20 cellular contexts compared by ENCODE assay signal in the genomic region with DNA sequence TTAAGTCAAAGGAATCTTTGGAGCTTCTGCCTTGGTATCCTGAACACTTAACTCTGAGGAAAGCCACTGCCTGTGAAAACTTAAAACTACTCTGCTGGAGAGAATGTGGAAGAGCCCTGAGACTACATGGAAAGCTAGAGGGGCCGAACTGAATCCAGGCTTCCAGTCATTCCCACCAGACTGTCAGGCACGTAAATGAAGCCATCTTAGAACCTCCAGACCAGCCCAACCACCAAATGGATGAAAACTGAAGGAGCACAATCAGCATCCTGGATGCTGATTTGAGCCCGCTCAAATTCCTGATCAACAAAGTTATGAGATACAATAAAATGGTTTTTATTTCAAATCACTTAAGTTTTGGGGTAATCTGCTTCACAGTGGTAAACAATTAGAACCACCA.
"Had no signal": no experiment of that assay in that cellular context is flagged by ENCODE, and none has a peak within 500 bp of the region (broad histone marks: within the 10 kb centered on the region; RNA-seq: fewer than 3 reads in every experiment).

No MANE protein-coding gene starts in this region.

- H3K9me3 ChIP-seq: left lung, psoas muscle, tibial nerve had no signal

- DNase-seq: activated CD4-positive, alpha-beta T cell treated with anti-CD3 and anti-CD28 coated beads for 48 hours; activated CD4-positive, CD25-positive, alpha-beta regulatory T cell; activated CD8-positive, alpha-beta T cell treated with anti-CD3 and anti-CD28 coated beads for 36 hours; activated effector memory CD4-positive, alpha-beta T cell treated with Interleukin-2 at 50 U/mL for 16 hours; activated naive CD4-positive, alpha-beta T cell treated with anti-CD3 and anti-CD28 coated beads, Interleukin-2, amount 10 ng/mL, durations not matched to agents 7 days and 5 days; activated naive CD8-positive, alpha-beta T cell treated with anti-CD3 and anti-CD28 coated beads, Interleukin-2, amount 50 U/mL, for 24 hours; activated T-cell treated with anti-CD3 and anti-CD28 coated beads, Interleukin-2, amount 50 U/mL, for 4 hours; anterior cingulate cortex; brain microvascular endothelial cell; central memory CD4-positive, alpha-beta T cell; endodermal cell; foreskin melanocyte; glutamatergic neuron; left lung; psoas muscle; right cardiac atrium; stimulated activated CD4-positive, alpha-beta T cell treated with anti-CD3 and anti-CD28 coated beads, Interleukin-2, amount 100 ng/mL, for 24 hours; T-helper 9 cell had no signal

- H3K4me3 ChIP-seq: left lung, psoas muscle, tibial nerve had no signal

- H3K36me3 ChIP-seq: brain microvascular endothelial cell had no signal

- ATAC-seq: activated CD8-positive, alpha-beta T cell treated with anti-CD3 and anti-CD28 coated beads for 36 hours; activated naive CD8-positive, alpha-beta T cell treated with anti-CD3 and anti-CD28 coated beads, Interleukin-2, amount 50 U/mL, for 24 hours; activated T-cell treated with anti-CD3 and anti-CD28 coated beads, Interleukin-2, amount 50 U/mL, for 4 hours; left lung; psoas muscle; right cardiac atrium had no signal

- FAIRE-seq: colon had no signal

- H3K27ac ChIP-seq: brain microvascular endothelial cell, left lung, psoas muscle, tibial nerve had no signal

- H3K27me3 ChIP-seq: brain microvascular endothelial cell, left lung, tibial nerve had no signal
